In genomic region chr1:209435654-209436566, GRCh38 we compare ENCODE assay signal across 7 cellular contexts.
A peak's percentile ranks its signal among the peaks of the same experiment; 100 is the strongest.
DNase-seq lines count a peak whose midpoint lies in the region; ATAC-seq, FAIRE-seq and TF ChIP-seq lines count a peak whose summit lies in the region.

No MANE protein-coding gene starts in this region.

- H3K4me1 ChIP-seq in OCI-LY7 (ENCODE audit: insufficient read depth, low read length, poor library complexity, severe bottlenecking) (no peaks in the 10 kb centered on the region), iPS DF 6.9 (ENCODE audit: control insufficient read depth, insufficient read depth, low read length) (peaks cover 12% of the 10 kb centered on the region; the same call in 1 of the 2 replicates)

- WGBS in iPS DF 6.9 (ENCODE audit: insufficient coverage, insufficient read length): no CpG with 5 or more reads among the region's 6 CpGs

- in situ Hi-C loops in astrocyte of the cerebellum (cut with HindIII; ENCODE audit: low sequenced_read_pairs): no loop called here

- no peak overlapping the region for H3K4me2 ChIP-seq in OCI-LY7 (ENCODE audit: low read length)

- DNase-seq in ELF-1 (ENCODE audit: low read depth, low spot score) (peak; percentile 96), HTR-8/SVneo (ENCODE audit: insufficient read length, low spot score) (peak; percentile 90), OCI-LY7 (ENCODE audit: low spot score) (peak; percentile 23), astrocyte of the cerebellum (ENCODE audit: low read depth) (peak; percentile 63), iPS DF 6.9 (ENCODE audit: low read depth, low spot score) (peak; percentile 87)
- DNase-seq in stimulated activated CD4-positive, alpha-beta T cell treated with anti-CD3 and anti-CD28 coated beads, Interleukin-12 subunit alpha, Interleukin-12 subunit beta, amount 100 ng/mL, for 48 hours (ENCODE audit: low read depth in 2 of 3, low spot score in 1 of 3): peak; percentile 10 to 40 (median 35)

- no peaks in the 10 kb centered on the region; the same call in 1 of the 2 replicates for H3K27me3 ChIP-seq in iPS DF 6.9 (ENCODE audit: control insufficient read depth, insufficient read depth, low read length)

- CTCF ChIA-PET in OCI-LY7 (lab: Charles Lee; ENCODE audit: unreplicated experiment): no interaction called here

- H3K4me3 ChIP-seq in OCI-LY7 (ENCODE audit: low read depth, low read length, poor library complexity, severe bottlenecking) (no peak overlapping the region), astrocyte of the cerebellum (ENCODE audit: low read depth, low read length) (no peak overlapping the region), iPS DF 6.9 (ENCODE audit: low read length) (no peak overlapping the region)

- H3K9me3 ChIP-seq in OCI-LY7 (ENCODE audit: low read length) (no peaks in the 10 kb centered on the region), iPS DF 6.9 (ENCODE audit: control insufficient read depth, insufficient read depth, low read length) (no peaks in the 10 kb centered on the region)

- H4K20me1 ChIP-seq in OCI-LY7 (ENCODE audit: insufficient read depth, low read length): no peaks in the 10 kb centered on the region

- intact Hi-C loops in OCI-LY7 (cut with micrococcal nuclease; ENCODE audit: unreplicated experiment): no loop called here

- H3K27ac ChIP-seq in OCI-LY7 (ENCODE audit: low read depth, low read length, poor library complexity, severe bottlenecking): no peak overlapping the region
- H3K27ac ChIP-seq in iPS DF 6.9 (ENCODE audit: low read length): no peak overlapping the region

- H3K36me3 ChIP-seq in OCI-LY7 (ENCODE audit: insufficient read depth, low read length) (no peaks in the 10 kb centered on the region), iPS DF 6.9 (ENCODE audit: control insufficient read depth, insufficient read depth, low read length) (no peaks in the 10 kb centered on the region)

- ATAC-seq in GM21526 (IDR thresholded peaks at IDR 0.05; ENCODE audit: low FRiP score, unreplicated experiment): peak; percentile 95

- H3K9me2 ChIP-seq in OCI-LY7 (ENCODE audit: insufficient read depth, low read length): no peaks in the 10 kb centered on the region

- no TSS peak for BruUV-seq in OCI-LY7 (replicated peaks; lab: Mats Ljungman, UMichigan)

- H2AFZ ChIP-seq in OCI-LY7 (ENCODE audit: low read length): no peak overlapping the region

- peak; percentile 79 for TF ChIP-seq CTCF in OCI-LY7 (conservative IDR thresholded peaks at IDR 0.05; ENCODE audit: low read length)
- peak; percentile 96 for TF ChIP-seq CTCF in astrocyte of the cerebellum (IDR thresholded peaks at IDR 0.05; ENCODE audit: low read depth, low read length, missing control alignments)

- POLR2A ChIA-PET in OCI-LY7 (lab: Charles Lee): no interaction called here

- H3K79me2 ChIP-seq in OCI-LY7 (ENCODE audit: insufficient read depth, low read depth, low read length): no peaks in the 10 kb centered on the region

- peak; percentile 69 for FAIRE-seq in HTR-8/SVneo (lab: Jason Lieb, UNC)

Comparison
In these comparisons a context has a peak if more than half of its experiments do, and no peak if none do; other contexts are left out.
1. DNase-seq: peak in every context shown above with its lines; median percentile 96 in ELF-1; 90 in HTR-8/SVneo; 87 in iPS DF 6.9; 63 in astrocyte of the cerebellum; 35 in stimulated activated CD4-positive, alpha-beta T cell treated with anti-CD3 and anti-CD28 coated beads, Interleukin-12 subunit alpha, Interleukin-12 subunit beta, amount 100 ng/mL, for 48 hours; 23 in OCI-LY7.